2 cellular contexts compared by ENCODE assay signal in genomic region chr6:26272171-26272631, GRCh38.
TF ChIP-seq lines count a peak whose summit lies in the region.

No MANE protein-coding gene starts in this region.

TF ChIP-seq in SK-N-SH treated with all-trans-retinoic acid at 6 μM for 48 hours, 23 proteins besides CTCF, POLR2A, EP300 and RAD21 (continued from another document):
- no peak for TF ChIP-seq CREB5 (CRISPR knock-in tag; IDR thresholded peaks at IDR 0.05; ENCODE audit: low read depth)
- TF ChIP-seq PPARA (CRISPR knock-in tag; IDR thresholded peaks at IDR 0.05; ENCODE audit: borderline replicate concordance), result no peak
- no peak for TF ChIP-seq GLIS3 (CRISPR knock-in tag; IDR thresholded peaks at IDR 0.05)
- no peak for TF ChIP-seq ZNF565 (CRISPR knock-in tag; conservative IDR thresholded peaks at IDR 0.05; ENCODE audit: low read depth)
- no peak for TF ChIP-seq ZNF70 (CRISPR knock-in tag; IDR thresholded peaks at IDR 0.05)
- no peak for TF ChIP-seq TSHZ2 (CRISPR knock-in tag; IDR thresholded peaks at IDR 0.05)
- TF ChIP-seq BACH2 (CRISPR knock-in tag; IDR thresholded peaks at IDR 0.05; ENCODE audit: borderline replicate concordance), result no peak
- TF ChIP-seq ARNTL (CRISPR knock-in tag; IDR thresholded peaks at IDR 0.05; ENCODE audit: borderline replicate concordance, low read depth), result no peak
- no peak for TF ChIP-seq ZFP3 (CRISPR knock-in tag; IDR thresholded peaks at IDR 0.05)
- TF ChIP-seq CSDC2 (CRISPR knock-in tag; IDR thresholded peaks at IDR 0.05), result no peak
- TF ChIP-seq CSRNP3 (CRISPR knock-in tag; IDR thresholded peaks at IDR 0.05), result no peak
- TF ChIP-seq RARB (CRISPR knock-in tag; IDR thresholded peaks at IDR 0.05), result no peak

TF ChIP-seq in HepG2, 621 proteins besides CTCF, POLR2A, EP300 and RAD21 (continued from another document and continues in another):
- TF ChIP-seq RBAK (CRISPR knock-in tag; IDR thresholded peaks at IDR 0.05) (no peak), TRIM24 (CRISPR knock-in tag; IDR thresholded peaks at IDR 0.05) (no peak), ZUFSP (CRISPR knock-in tag; IDR thresholded peaks at IDR 0.05; ENCODE audit: borderline replicate concordance) (no peak), ZNF337 (CRISPR knock-in tag; IDR thresholded peaks at IDR 0.05; ENCODE audit: borderline replicate concordance, low read depth) (no peak), ELF3 (CRISPR knock-in tag; IDR thresholded peaks at IDR 0.05) (no peak), TGIF2 (CRISPR knock-in tag; IDR thresholded peaks at IDR 0.05) (no peak), TAF15 (IDR thresholded peaks at IDR 0.05; ENCODE audit: low read depth, low read length, poor library complexity, severe bottlenecking) (no peak), GMEB1 (CRISPR knock-in tag; IDR thresholded peaks at IDR 0.05; ENCODE audit: borderline replicate concordance) (no peak; the same call in 1 of the 2 replicates), ZFX (CRISPR knock-in tag; IDR thresholded peaks at IDR 0.05; ENCODE audit: low read depth) (peak; percentile 45; the same call in 1 of the 2 replicates), BRD4 (CRISPR knock-in tag; IDR thresholded peaks at IDR 0.05) (0 out of 2 replicates have a peak, but pooled peaks have one; percentile 16), RFXAP (CRISPR knock-in tag; IDR thresholded peaks at IDR 0.05; ENCODE audit: borderline replicate concordance) (no peak), ZNF687 (CRISPR knock-in tag; IDR thresholded peaks at IDR 0.05) (no peak), SMAD3 (CRISPR knock-in tag; IDR thresholded peaks at IDR 0.05) (no peak), AHR (CRISPR knock-in tag; IDR thresholded peaks at IDR 0.05) (peak; percentile 25; the same call in 1 of the 2 replicates), ZFP62 (CRISPR knock-in tag; IDR thresholded peaks at IDR 0.05) (no peak), GFI1 (CRISPR knock-in tag; IDR thresholded peaks at IDR 0.05; ENCODE audit: borderline replicate concordance) (peak; percentile 36; the same call in 1 of the 2 replicates), POGZ (CRISPR knock-in tag; IDR thresholded peaks at IDR 0.05) (no peak), ATF3 (CRISPR knock-in tag; IDR thresholded peaks at IDR 0.05) (no peak), MXD4 (CRISPR knock-in tag; IDR thresholded peaks at IDR 0.05) (no peak), AHDC1 (CRISPR knock-in tag; IDR thresholded peaks at IDR 0.05; ENCODE audit: borderline replicate concordance) (0 out of 2 replicates have a peak, but pooled peaks have one; percentile 12), TSC22D2 (CRISPR knock-in tag; IDR thresholded peaks at IDR 0.05; ENCODE audit: borderline replicate concordance) (no peak), FOSL2 (CRISPR knock-in tag; IDR thresholded peaks at IDR 0.05) (0 out of 2 replicates have a peak, but pooled peaks have one; percentile 6), ZNF510 (CRISPR knock-in tag; IDR thresholded peaks at IDR 0.05; ENCODE audit: low read depth) (0 out of 2 replicates have a peak, but pooled peaks have one; percentile 24), HES4 (CRISPR knock-in tag; IDR thresholded peaks at IDR 0.05; ENCODE audit: borderline replicate concordance) (no peak), FOXK1 (CRISPR knock-in tag; IDR thresholded peaks at IDR 0.05; ENCODE audit: borderline replicate concordance, low read depth) (no peak), GATA4 (IDR thresholded peaks at IDR 0.05; ENCODE audit: borderline replicate concordance, low read depth) (no peak), TRIM22 (IDR thresholded peaks at IDR 0.05) (no peak), ZNF770 (CRISPR knock-in tag; IDR thresholded peaks at IDR 0.05) (no peak), ZFP91 (CRISPR knock-in tag; IDR thresholded peaks at IDR 0.05; ENCODE audit: borderline replicate concordance) (peak; percentile 10; the same call in 1 of the 2 replicates), ZNF280B (CRISPR knock-in tag; IDR thresholded peaks at IDR 0.05; ENCODE audit: borderline replicate concordance) (no peak), ZNF230 (CRISPR knock-in tag; IDR thresholded peaks at IDR 0.05) (no peak), ATF7 (IDR thresholded peaks at IDR 0.05) (no peak), ATF7 (CRISPR knock-in tag; IDR thresholded peaks at IDR 0.05) (no peak), ZNF616 (CRISPR knock-in tag; IDR thresholded peaks at IDR 0.05; ENCODE audit: low read depth) (no peak)
